27 cellular contexts compared by ENCODE assay signal in the genomic region with DNA sequence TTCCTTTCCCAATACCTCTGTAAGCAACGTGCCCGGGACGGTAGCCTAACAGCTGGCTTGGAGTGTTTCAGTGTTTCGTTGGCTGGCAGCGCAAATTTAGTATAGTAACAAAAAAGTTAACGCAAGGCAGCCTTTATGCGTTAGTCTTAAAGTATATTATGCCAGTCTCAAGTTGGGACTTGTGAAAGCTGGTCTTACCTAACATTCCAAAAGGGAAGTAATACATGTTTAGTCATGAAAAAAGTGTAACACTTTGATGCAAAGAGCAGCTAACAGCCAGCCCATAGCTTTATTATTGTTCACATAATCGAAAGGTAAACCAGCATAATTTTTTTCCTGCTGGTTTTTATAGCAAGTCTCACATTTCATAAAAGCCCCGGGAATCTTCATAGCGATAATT. TPM values are rescaled to one million over a fixed set of nuclear protein-coding genes. Genes with fewer than 3 reads are reported as not detected.
DNase-seq lines count a peak whose midpoint lies in the region; ATAC-seq and TF ChIP-seq lines count a peak whose summit lies in the region.
"Had no signal": no experiment of that assay in that cellular context is flagged by ENCODE, and none has a peak within 500 bp of the region (broad histone marks: within the 10 kb centered on the region; RNA-seq: fewer than 3 reads in every experiment).

No MANE protein-coding gene starts in this region.

- POLR2A ChIA-PET in HCT116 (lab: Charles Lee): no interaction called here

- no peaks in the 10 kb centered on the region for H3K9me3 Mint-ChIP-seq in progenitor cell of endocrine pancreas (ENCODE audit: low read depth)
- H3K9me3 Mint-ChIP-seq: activated naive CD8-positive, alpha-beta T cell treated with anti-CD3 and anti-CD28 coated beads, Interleukin-2, amount 10 ng/mL, durations not matched to agents 7 days and 5 days; brain; naive thymus-derived CD8-positive, alpha-beta T cell had no signal

- H3K9me3 ChIP-seq in HCT116 (ENCODE audit: control insufficient read depth in 1 of 2, insufficient read depth in 1 of 2, low read depth in 1 of 2, low read length in 2 of 2) (no peaks in the 10 kb centered on the region), esophagus (ENCODE audit: control insufficient read depth in 2 of 2, insufficient read depth in 1 of 2, low read depth in 1 of 2, low read length in 1 of 2) (no peaks in the 10 kb centered on the region), osteoblast (ENCODE audit: low read depth, low read length) (no peaks in the 10 kb centered on the region)
- H3K9me3 ChIP-seq: BE2C had no signal

- peaks cover 44 to 52% of the 10 kb centered on the region in 2 experiments for H3K4me1 ChIP-seq in HCT116 (ENCODE audit: control insufficient read depth in 1 of 2, insufficient read depth in 2 of 2, low read length in 2 of 2)
- H3K4me1 ChIP-seq in esophagus (ENCODE audit: control insufficient read depth in 2 of 2, insufficient read depth in 2 of 2, low read length in 1 of 2): peaks cover 0 to 2% of the 10 kb centered on the region in 2 donors
- peaks cover 31% of the 10 kb centered on the region for H3K4me1 ChIP-seq in osteoblast (ENCODE audit: insufficient read depth, low read length)
- H3K4me1 ChIP-seq: BE2C, parathyroid adenoma had no signal

- intact Hi-C loops in HCT116 (cut with micrococcal nuclease) (no loop called here), sciatic nerve (cut with DNase I) (no loop called here)

- no peak overlapping the region for H3K4me3 ChIP-seq in HCT116 (replicated peaks in 1 of 2; ENCODE audit: low read depth in 1 of 2, low read length in 2 of 2)
- no peak overlapping the region for H3K4me3 ChIP-seq in esophagus (ENCODE audit: low read depth in 1 of 2, low read length in 2 of 2)
- H3K4me3 ChIP-seq in osteoblast (ENCODE audit: insufficient read depth, low read length): no peak overlapping the region
- H3K4me3 ChIP-seq: GM12878 had no signal

- no peak overlapping the region for H2AFZ ChIP-seq in HCT116 (ENCODE audit: low read depth, low read length, poor library complexity, severe bottlenecking)
- no peak overlapping the region for H2AFZ ChIP-seq in osteoblast (ENCODE audit: low read length)
- H2AFZ ChIP-seq: parathyroid adenoma had no signal

- H3K27me3 ChIP-seq in HCT116 (ENCODE audit: insufficient read depth, low read length) (no peaks in the 10 kb centered on the region), esophagus (ENCODE audit: control insufficient read depth in 1 of 2, insufficient read depth in 2 of 2, low read length in 2 of 2) (no peaks in the 10 kb centered on the region), osteoblast (ENCODE audit: insufficient read depth, low read length) (no peaks in the 10 kb centered on the region)
- H3K27me3 ChIP-seq: BE2C had no signal

- no peak overlapping the region for H3K9ac ChIP-seq in HCT116 (ENCODE audit: low read length)
- H3K9ac ChIP-seq: parathyroid adenoma had no signal

- ATAC-seq in HCT116 (no peak), sciatic nerve (no peak), HG02973 (IDR thresholded peaks at IDR 0.05; ENCODE audit: unreplicated experiment) (no peak)
- ATAC-seq: activated CD8-positive, alpha-beta T cell treated with anti-CD3 and anti-CD28 coated beads, Interleukin-2, amount 10 ng/mL, durations not matched to agents 7 days and 5 days; GM12878; naive thymus-derived CD8-positive, alpha-beta T cell had no signal

- no peaks in the 10 kb centered on the region for H3K36me3 Mint-ChIP-seq in progenitor cell of endocrine pancreas (ENCODE audit: insufficient read depth)
- H3K36me3 Mint-ChIP-seq: activated naive CD8-positive, alpha-beta T cell treated with anti-CD3 and anti-CD28 coated beads, Interleukin-2, amount 10 ng/mL, durations not matched to agents 7 days and 5 days; brain; naive thymus-derived CD8-positive, alpha-beta T cell had no signal

- 52 to 60% methylated on average over 10 of the region's 10 CpGs for WGBS in esophagus, 2 donors

- TF ChIP-seq POLR2A in HCT116 (IDR thresholded peaks at IDR 0.05; ENCODE audit: borderline replicate concordance, extremely low read depth, insufficient read depth, insufficient read length): no peak

- H3K4me3 Mint-ChIP-seq in progenitor cell of endocrine pancreas (ENCODE audit: low read depth): no peak overlapping the region
- H3K4me3 Mint-ChIP-seq: activated CD8-positive, alpha-beta T cell treated with anti-CD3 and anti-CD28 coated beads, Interleukin-2, amount 10 ng/mL, durations not matched to agents 7 days and 5 days; activated naive CD8-positive, alpha-beta T cell treated with anti-CD3 and anti-CD28 coated beads, Interleukin-2, amount 10 ng/mL, durations not matched to agents 7 days and 5 days; activated T-helper 1 cell treated with anti-CD3 and anti-CD28 coated beads, Interleukin-12 subunit alpha, Interleukin-12 subunit beta, Interleukin-2, Interleukin-4 antibody, amounts not matched to agents 30 ng/mL and 10 ng/mL and 1 ng/mL, durations not matched to agents 14 hours and 24 hours and 36 hours; brain; naive thymus-derived CD8-positive, alpha-beta T cell had no signal

- H3K27ac ChIP-seq in HCT116 (ENCODE audit: low read depth, low read length) (no peak overlapping the region), esophagus (ENCODE audit: low read depth in 2 of 2, low read length in 1 of 2) (peak overlapping the region; percentile 65 to 72), osteoblast (ENCODE audit: low read depth, low read length) (peak overlapping the region; percentile 2)
- H3K27ac ChIP-seq: parathyroid adenoma had no signal

- DNase-seq in HCT116 (ENCODE audit: low read depth, low spot score) (no peak), NOMO-1 (lab: John Stamatoyannopoulos, UW; ENCODE audit: unreplicated experiment in 2 of 2) (peak; percentile 77 to 96), osteoblast (ENCODE audit: insufficient read length, low spot score, missing footprints) (no peak), progenitor cell of endocrine pancreas (ENCODE audit: low spot score, unreplicated experiment) (no peak), sciatic nerve (ENCODE audit: low spot score) (no peak), KG1 (lab: John Stamatoyannopoulos, UW) (no peak)
- DNase-seq: activated CD4-positive, CD25-positive, alpha-beta regulatory T cell; activated CD8-positive, alpha-beta T cell treated with anti-CD3 and anti-CD28 coated beads, Interleukin-2, amount 10 ng/mL, durations not matched to agents 7 days and 5 days; activated naive CD8-positive, alpha-beta T cell treated with anti-CD3 and anti-CD28 coated beads, Interleukin-2, amount 10 ng/mL, durations not matched to agents 7 days and 5 days; BE2C; cortex of kidney; glutamatergic neuron; naive thymus-derived CD8-positive, alpha-beta T cell; NCI-H187; NCI-H446 treated with DMSO at 0.1 percent for 48 hours; NK-92 treated with Interleukin-12 subunit alpha and Interleukin-12 subunit beta, amount 100 ng/mL, for 24 hours; SHP77 treated with DMSO at 0.1 percent for 48 hours had no signal

- RAD21 ChIA-PET in HCT116 (lab: Charles Lee; ENCODE audit: low non-redundant PET in 1 of 2, low total read pairs in 2 of 2, uncharacterized antibody in 2 of 2, unreplicated experiment in 2 of 2): interaction anchor here in 1 of 2 experiments (0.7 kb wide), 1 partner anchor 15 kb away, joined by 3 read pairs; no protein-coding TSS in a partner anchor

- H3K9me2 ChIP-seq in HCT116 (ENCODE audit: insufficient read depth): no peaks in the 10 kb centered on the region

- H4K20me1 ChIP-seq in HCT116 (ENCODE audit: insufficient read depth) (no peaks in the 10 kb centered on the region), osteoblast (ENCODE audit: insufficient read depth, low read length) (no peaks in the 10 kb centered on the region)

- no peak for TF ChIP-seq RAD21 in HCT116 (IDR thresholded peaks at IDR 0.05; ENCODE audit: low read depth)

- no peaks in the 10 kb centered on the region for H3K27me3 Mint-ChIP-seq in progenitor cell of endocrine pancreas
- H3K27me3 Mint-ChIP-seq: naive thymus-derived CD8-positive, alpha-beta T cell had no signal

- H3K4me1 Mint-ChIP-seq in progenitor cell of endocrine pancreas (ENCODE audit: low read depth): no peaks in the 10 kb centered on the region
- H3K4me1 Mint-ChIP-seq: activated naive CD8-positive, alpha-beta T cell treated with anti-CD3 and anti-CD28 coated beads, Interleukin-2, amount 10 ng/mL, durations not matched to agents 7 days and 5 days had no signal

- no peak overlapping the region for H3K27ac Mint-ChIP-seq in progenitor cell of endocrine pancreas
- H3K27ac Mint-ChIP-seq: activated CD8-positive, alpha-beta T cell treated with anti-CD3 and anti-CD28 coated beads, Interleukin-2, amount 10 ng/mL, durations not matched to agents 7 days and 5 days; activated naive CD8-positive, alpha-beta T cell treated with anti-CD3 and anti-CD28 coated beads, Interleukin-2, amount 10 ng/mL, durations not matched to agents 7 days and 5 days; activated T-helper 1 cell treated with anti-CD3 and anti-CD28 coated beads, Interleukin-12 subunit alpha, Interleukin-12 subunit beta, Interleukin-2, Interleukin-4 antibody, amounts not matched to agents 30 ng/mL and 10 ng/mL and 1 ng/mL, durations not matched to agents 14 hours and 24 hours and 36 hours; brain; naive thymus-derived CD8-positive, alpha-beta T cell had no signal

- no peak for TF ChIP-seq CTCF in HCT116 (IDR thresholded peaks at IDR 0.05 in 2 of 3, conservative IDR thresholded peaks at IDR 0.05 in 1 of 3; ENCODE audit: borderline replicate concordance in 1 of 3, insufficient read depth in 1 of 3, low read depth in 2 of 3, low read length in 2 of 3)
- no peak for TF ChIP-seq CTCF in osteoblast (IDR thresholded peaks at IDR 0.05; ENCODE audit: extremely low read depth, low read depth, low read length)
- no peak for TF ChIP-seq CTCF in progenitor cell of endocrine pancreas (IDR thresholded peaks at IDR 0.05; ENCODE audit: unreplicated experiment)

- CTCF ChIA-PET in HCT116 (lab: Charles Lee): interaction anchor here (1.6 kb wide), 1 partner anchor 9 kb away, joined by 5 read pairs; no protein-coding TSS in a partner anchor

- H3K79me2 ChIP-seq in HCT116 (ENCODE audit: insufficient read depth, low read length): no peaks in the 10 kb centered on the region
- no peaks in the 10 kb centered on the region for H3K79me2 ChIP-seq in osteoblast (ENCODE audit: insufficient read depth, low read length)
- H3K79me2 ChIP-seq: parathyroid adenoma had no signal

- no peaks in the 10 kb centered on the region for H3K36me3 ChIP-seq in HCT116 (ENCODE audit: control insufficient read depth in 1 of 2, insufficient read depth in 2 of 2, low read length in 2 of 2)
- no peaks in the 10 kb centered on the region for H3K36me3 ChIP-seq in esophagus (ENCODE audit: control insufficient read depth in 2 of 2, insufficient read depth in 2 of 2, low read length in 1 of 2)
- H3K36me3 ChIP-seq in osteoblast (ENCODE audit: insufficient read depth, low read length): no peaks in the 10 kb centered on the region
- H3K36me3 ChIP-seq: BE2C had no signal

- BruUV-seq in HCT116 (replicated peaks; lab: Mats Ljungman, UMichigan): no TSS peak

- H3K4me2 ChIP-seq in HCT116 (ENCODE audit: low read length): peak overlapping the region; percentile 77
- no peak overlapping the region for H3K4me2 ChIP-seq in osteoblast (ENCODE audit: insufficient read depth, low read length)

RNA-seq across cellular contexts. Expression of a gene that starts 2.3 kb away (rescaled TPM):
- 3.8 TPM for total RNA-seq in HCT116 (2021; ENCODE audit: unreplicated experiment)
- 6.0 and 6.6 TPM in 2 replicates for polyA plus RNA-seq in HCT116 (2012)
- 10 to 100 TPM; 50.2 to 75.3 TPM for polyA plus RNA-seq in esophagus
- not detected in 2 replicates for total RNA-seq in osteoblast
- 0.18 TPM in 1 of 2 replicates, not detected in the other for total RNA-seq in progenitor cell of endocrine pancreas
- total RNA-seq in sciatic nerve: not detected
- total RNA-seq: activated CD8-positive, alpha-beta T cell treated with anti-CD3 and anti-CD28 coated beads, Interleukin-2, amount 10 ng/mL, durations not matched to agents 7 days and 5 days; activated naive CD8-positive, alpha-beta T cell treated with anti-CD3 and anti-CD28 coated beads, Interleukin-2, amount 10 ng/mL, durations not matched to agents 7 days and 5 days; liver; naive thymus-derived CD8-positive, alpha-beta T cell; skeletal muscle tissue; temporal lobe had no signal
- polyA plus RNA-seq: liver; naive thymus-derived CD8-positive, alpha-beta T cell had no signal

RNA-seq across cellular contexts. Expression of a gene that starts 10.4 kb away (rescaled TPM):
- total RNA-seq in HCT116 (2021; ENCODE audit: unreplicated experiment) (not detected), osteoblast (not detected in 2 replicates), progenitor cell of endocrine pancreas (not detected in 2 replicates), sciatic nerve (3.7 TPM)
- polyA plus RNA-seq in HCT116 (2012): not detected in 2 replicates
- under 1 TPM; 0.24 to 0.68 TPM for polyA plus RNA-seq in esophagus
- total RNA-seq: activated CD8-positive, alpha-beta T cell treated with anti-CD3 and anti-CD28 coated beads, Interleukin-2, amount 10 ng/mL, durations not matched to agents 7 days and 5 days; activated naive CD8-positive, alpha-beta T cell treated with anti-CD3 and anti-CD28 coated beads, Interleukin-2, amount 10 ng/mL, durations not matched to agents 7 days and 5 days; activated T-helper 1 cell treated with anti-CD3 and anti-CD28 coated beads, Interleukin-12 subunit alpha, Interleukin-12 subunit beta, Interleukin-2, Interleukin-4 antibody, amounts not matched to agents 30 ng/mL and 10 ng/mL and 1 ng/mL, durations not matched to agents 14 hours and 24 hours and 36 hours; GM12878; naive thymus-derived CD8-positive, alpha-beta T cell; T-helper 2 cell treated with Interferon-gamma antibody and Interleukin-4, amounts not matched to agents 100 ng/mL and 5 ng/mL, for 36 hours had no signal
- polyA plus RNA-seq: GM12878 had no signal

RNA-seq across cellular contexts. Expression of a gene that starts 40.6 kb away (rescaled TPM):
- total RNA-seq in HCT116 (2021; ENCODE audit: unreplicated experiment) (not detected), osteoblast (not detected in 2 replicates), progenitor cell of endocrine pancreas (not detected in 2 replicates), sciatic nerve (8.9 TPM)
- polyA plus RNA-seq in HCT116 (2012): not detected in 2 replicates
- polyA plus RNA-seq in esophagus: 1 to 10 TPM; 2.1 to 9.2 TPM
- polyA plus RNA-seq: naive thymus-derived CD8-positive, alpha-beta T cell had no signal

Comparison
In these comparisons a context has a peak if more than half of its experiments do, and no peak if none do; other contexts are left out.
1. DNase-seq: peak in NOMO-1 (2 of 2); none in HCT116 (single experiment), osteoblast (single experiment), progenitor cell of endocrine pancreas (single experiment), sciatic nerve (single experiment) and KG1 (single experiment).